Comparison of ENCODE assay signal across 20 cellular contexts in genomic region chr14:32255855-32256254, GRCh38. TPM values are rescaled to one million over a fixed set of nuclear protein-coding genes. Genes with fewer than 3 reads are reported as not detected.
DNase-seq lines count a peak whose midpoint lies in the region; ATAC-seq, FAIRE-seq and TF ChIP-seq lines count a peak whose summit lies in the region.
"Had no signal": no experiment of that assay in that cellular context is flagged by ENCODE, and none has a peak within 500 bp of the region (broad histone marks: within the 10 kb centered on the region; RNA-seq: fewer than 3 reads in every experiment).

No MANE protein-coding gene starts in this region.

- FAIRE-seq in astrocyte (lab: Jason Lieb, UNC): no peak
- FAIRE-seq: G401.6 had no signal

- no peaks in the 10 kb centered on the region for H3K9me3 ChIP-seq in astrocyte (ENCODE audit: insufficient read depth, low read depth, low read length)
- H3K9me3 ChIP-seq in neural progenitor cell (ENCODE audit: low read depth): no peaks in the 10 kb centered on the region
- no peaks in the 10 kb centered on the region for H3K9me3 ChIP-seq in thoracic aorta
- H3K9me3 ChIP-seq: colonic mucosa, neutrophil had no signal

- H3K27ac ChIP-seq in astrocyte (ENCODE audit: low read depth, low read length): no peak overlapping the region
- peak overlapping the region; percentile 56 for H3K27ac ChIP-seq in neural progenitor cell
- peak overlapping the region; percentile 73 to 74 for H3K27ac ChIP-seq in thoracic aorta
- H3K27ac ChIP-seq: colonic mucosa, neutrophil had no signal

- H3K36me3 Mint-ChIP-seq in astrocyte (ENCODE audit: low read depth, unreplicated experiment): no peaks in the 10 kb centered on the region
- H3K36me3 Mint-ChIP-seq in neural progenitor cell: no peaks in the 10 kb centered on the region
- no peaks in the 10 kb centered on the region for H3K36me3 Mint-ChIP-seq in natural killer cell treated with Interleukin-12 subunit alpha and Interleukin-12 subunit beta and Interleukin-15 and Interleukin-18, amount 100 ng/mL, for 72 hours
- H3K36me3 Mint-ChIP-seq: activated naive CD8-positive, alpha-beta T cell had no signal

- H3K4me3 Mint-ChIP-seq in astrocyte (ENCODE audit: unreplicated experiment): no peak overlapping the region
- H3K4me3 Mint-ChIP-seq in neural progenitor cell: no peak overlapping the region
- no peak overlapping the region for H3K4me3 Mint-ChIP-seq in natural killer cell treated with Interleukin-12 subunit alpha and Interleukin-12 subunit beta and Interleukin-15 and Interleukin-18, amount 100 ng/mL, for 72 hours
- H3K4me3 Mint-ChIP-seq: activated naive CD8-positive, alpha-beta T cell; CD4-positive, alpha-beta T cell; H9 had no signal

- H4K20me1 ChIP-seq in astrocyte (ENCODE audit: insufficient read depth, low read length): no peaks in the 10 kb centered on the region
- no peaks in the 10 kb centered on the region for H4K20me1 ChIP-seq in neural progenitor cell (ENCODE audit: low read depth)

- H3K4me1 Mint-ChIP-seq in astrocyte (ENCODE audit: low read depth, unreplicated experiment) (peaks cover 17% of the 10 kb centered on the region), neural progenitor cell (peaks cover 32% of the 10 kb centered on the region)
- H3K4me1 Mint-ChIP-seq in natural killer cell treated with Interleukin-12 subunit alpha and Interleukin-12 subunit beta and Interleukin-15 and Interleukin-18, amount 100 ng/mL, for 72 hours (ENCODE audit: low read depth in 2 of 2): peaks cover 10% of the 10 kb centered on the region in 2 donors

- DNase-seq in astrocyte (ENCODE audit: low read depth) (no peak), Right ventricle myocardium superior (no peak), neural progenitor cell (ENCODE audit: low spot score) (no peak), thoracic aorta (ENCODE audit: low spot score) (no peak), GM19240 (ENCODE audit: insufficient read length, low spot score) (no peak), SIG-M5 (lab: John Stamatoyannopoulos, UW) (no peak)
- DNase-seq in natural killer cell treated with Interleukin-12 subunit alpha and Interleukin-12 subunit beta and Interleukin-15 and Interleukin-18, amount 100 ng/mL, for 72 hours (ENCODE audit: low spot score): no peak
- DNase-seq: activated CD4-positive, alpha-beta T cell treated with anti-CD3 and anti-CD28 coated beads, Interleukin-2, amount 50 U/mL, for 1 hour; CD4-positive, alpha-beta T cell; colonic mucosa; H9; NCI-H2107; NCI-H510A; retina had no signal

- no peaks in the 10 kb centered on the region for H3K9me3 Mint-ChIP-seq in astrocyte (ENCODE audit: unreplicated experiment)
- H3K9me3 Mint-ChIP-seq in neural progenitor cell: no peaks in the 10 kb centered on the region
- no peaks in the 10 kb centered on the region for H3K9me3 Mint-ChIP-seq in natural killer cell treated with Interleukin-12 subunit alpha and Interleukin-12 subunit beta and Interleukin-15 and Interleukin-18, amount 100 ng/mL, for 72 hours
- H3K9me3 Mint-ChIP-seq: CD4-positive, alpha-beta T cell; H9 had no signal

- intact Hi-C loops in Right ventricle myocardium superior (cut with DNase I): loop anchor here (10.0 kb wide), 1 partner anchor 209 kb away; no protein-coding TSS in a partner anchor

- H2AFZ ChIP-seq in astrocyte (ENCODE audit: low read depth, low read length) (no peak overlapping the region), neural progenitor cell (replicated peaks) (peak overlapping the region; percentile 58)

- ATAC-seq in Right ventricle myocardium superior (ENCODE audit: poor library complexity) (peak; percentile 39), thoracic aorta (ENCODE audit: insufficient number of reproducible peaks, low FRiP score, low read depth) (no peak), GM21526 (IDR thresholded peaks at IDR 0.05; ENCODE audit: low FRiP score, unreplicated experiment) (no peak)
- ATAC-seq in natural killer cell treated with Interleukin-12 subunit alpha and Interleukin-12 subunit beta and Interleukin-15 and Interleukin-18, amount 100 ng/mL, for 72 hours: no peak

- no peaks in the 10 kb centered on the region for H3K27me3 Mint-ChIP-seq in astrocyte (ENCODE audit: low read depth, unreplicated experiment)
- H3K27me3 Mint-ChIP-seq in neural progenitor cell (ENCODE audit: insufficient read depth, low read depth): no peaks in the 10 kb centered on the region
- H3K27me3 Mint-ChIP-seq in natural killer cell treated with Interleukin-12 subunit alpha and Interleukin-12 subunit beta and Interleukin-15 and Interleukin-18, amount 100 ng/mL, for 72 hours: no peaks in the 10 kb centered on the region
- H3K27me3 Mint-ChIP-seq: activated naive CD8-positive, alpha-beta T cell; CD4-positive, alpha-beta T cell had no signal

- H3K36me3 ChIP-seq in astrocyte (ENCODE audit: insufficient read depth, low read length) (no peaks in the 10 kb centered on the region), neural progenitor cell (no peaks in the 10 kb centered on the region), thoracic aorta (no peaks in the 10 kb centered on the region)
- H3K36me3 ChIP-seq: colonic mucosa, neutrophil had no signal

- peaks cover 16% of the 10 kb centered on the region for H3F3A ChIP-seq in neural progenitor cell (ENCODE audit: low read depth)

- H3K27ac Mint-ChIP-seq in astrocyte (ENCODE audit: unreplicated experiment): peak overlapping the region; percentile 4
- H3K27ac Mint-ChIP-seq in neural progenitor cell: peak overlapping the region; percentile 78
- H3K27ac Mint-ChIP-seq in natural killer cell treated with Interleukin-12 subunit alpha and Interleukin-12 subunit beta and Interleukin-15 and Interleukin-18, amount 100 ng/mL, for 72 hours: no peak overlapping the region
- H3K27ac Mint-ChIP-seq: activated naive CD8-positive, alpha-beta T cell; CD4-positive, alpha-beta T cell had no signal

- H3K4me3 ChIP-seq in astrocyte (ENCODE audit: insufficient read depth, low read depth, low read length) (no peak overlapping the region), neural progenitor cell (no peak overlapping the region), thoracic aorta (no peak overlapping the region)
- H3K4me3 ChIP-seq: colonic mucosa had no signal

- H3K27me3 ChIP-seq in astrocyte (ENCODE audit: insufficient read depth, low read length): no peaks in the 10 kb centered on the region
- H3K27me3 ChIP-seq in neural progenitor cell: no peaks in the 10 kb centered on the region
- no peaks in the 10 kb centered on the region for H3K27me3 ChIP-seq in thoracic aorta (replicated peaks; ENCODE audit: insufficient read depth)
- H3K27me3 ChIP-seq: colonic mucosa, neutrophil had no signal

- no peak overlapping the region for H3K9ac ChIP-seq in astrocyte (ENCODE audit: low read length)
- no peak overlapping the region for H3K9ac ChIP-seq in neural progenitor cell

- H3K79me2 ChIP-seq in astrocyte (ENCODE audit: insufficient read depth, low read length) (no peaks in the 10 kb centered on the region), neural progenitor cell (ENCODE audit: low read depth) (no peaks in the 10 kb centered on the region)

- TF ChIP-seq CTCF in astrocyte (IDR thresholded peaks at IDR 0.05; ENCODE audit: insufficient read depth, low read depth, low read length) (no peak), neural progenitor cell (IDR thresholded peaks at IDR 0.05) (no peak), thoracic aorta (IDR thresholded peaks at IDR 0.05) (no peak)

- H3K4me2 ChIP-seq in astrocyte (ENCODE audit: low read length) (no peak overlapping the region), neural progenitor cell (no peak overlapping the region)

- H3K4me1 ChIP-seq in astrocyte (ENCODE audit: insufficient read depth, low read length) (peaks cover 13% of the 10 kb centered on the region), neural progenitor cell (peaks cover 10% of the 10 kb centered on the region), thoracic aorta (ENCODE audit: control insufficient read depth in 1 of 2, low read depth in 2 of 2) (peaks cover 0 to 10% of the 10 kb centered on the region in 2 donors)
- H3K4me1 ChIP-seq: colonic mucosa had no signal

RNA-seq across cellular contexts. Expression of gene RNU6-8, which starts 52.8 kb away (rescaled TPM):
- total RNA-seq in astrocyte: not detected in 2 replicates
- not detected for total RNA-seq in Right ventricle myocardium superior
- not detected in 2 replicates for total RNA-seq in neural progenitor cell (ENCODE audit: low replicate concordance)
- not detected for total RNA-seq in thoracic aorta
- not detected for total RNA-seq in natural killer cell treated with Interleukin-12 subunit alpha and Interleukin-12 subunit beta and Interleukin-15 and Interleukin-18, amount 100 ng/mL, for 72 hours
- total RNA-seq: CD4-positive, alpha-beta T cell; colonic mucosa; fibroblast of lung; H9; T-helper 2 cell treated with Interferon-gamma antibody and Interleukin-4, amounts not matched to agents 100 ng/mL and 5 ng/mL, for 36 hours had no signal

RNA-seq across cellular contexts. Expression of gene RNU6-7, which starts 54.0 kb away (rescaled TPM):
- not detected in 2 replicates for total RNA-seq in astrocyte
- total RNA-seq in Right ventricle myocardium superior: not detected
- not detected in 2 replicates for total RNA-seq in neural progenitor cell (ENCODE audit: low replicate concordance)
- total RNA-seq in thoracic aorta: not detected
- total RNA-seq in natural killer cell treated with Interleukin-12 subunit alpha and Interleukin-12 subunit beta and Interleukin-15 and Interleukin-18, amount 100 ng/mL, for 72 hours: not detected
- total RNA-seq: CD4-positive, alpha-beta T cell; colonic mucosa; fibroblast of lung; H9; T-helper 2 cell treated with Interferon-gamma antibody and Interleukin-4, amounts not matched to agents 100 ng/mL and 5 ng/mL, for 36 hours had no signal

Comparison
In these comparisons a context has a peak if more than half of its experiments do, and no peak if none do; other contexts are left out.
1. H3K27ac Mint-ChIP-seq: peak in astrocyte (single experiment) and neural progenitor cell (single experiment); none in natural killer cell treated with Interleukin-12 subunit alpha and Interleukin-12 subunit beta and Interleukin-15 and Interleukin-18, amount 100 ng/mL, for 72 hours (0 of 2).